22 cellular contexts compared by ENCODE assay signal in the genomic region with DNA sequence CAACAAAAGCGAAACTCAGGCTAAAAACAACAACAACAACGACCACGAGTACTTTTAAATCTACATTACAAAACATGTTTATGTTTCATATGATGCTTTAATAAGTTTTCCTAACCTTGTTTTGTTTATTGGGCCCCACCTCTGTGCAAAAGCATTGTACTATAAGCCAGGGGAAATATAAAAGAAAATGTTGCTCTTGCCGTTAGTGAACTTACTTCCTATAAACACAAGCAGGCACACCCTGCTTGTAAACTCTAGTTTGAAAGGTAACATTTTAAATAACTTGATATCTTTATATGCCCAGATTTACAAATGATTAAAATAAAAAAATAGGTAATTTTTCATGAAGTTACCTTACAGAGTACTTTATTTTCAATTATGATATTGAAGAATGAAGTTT. TPM values are rescaled to one million over a fixed set of nuclear protein-coding genes. Genes with fewer than 3 reads are reported as not detected.
DNase-seq lines count a peak whose midpoint lies in the region; ATAC-seq and TF ChIP-seq lines count a peak whose summit lies in the region.
"Had no signal": no experiment of that assay in that cellular context is flagged by ENCODE, and none has a peak within 500 bp of the region (broad histone marks: within the 10 kb centered on the region; RNA-seq: fewer than 3 reads in every experiment).

No MANE protein-coding gene starts in this region.

- peaks cover 73% of the 10 kb centered on the region for H3K4me1 Mint-ChIP-seq in activated T-cell treated with anti-CD3 and anti-CD28 coated beads, Interleukin-2, amount 50 U/mL, for 24 hours (ENCODE audit: low read depth)
- peaks cover 51 to 87% (median 69%) of the 10 kb centered on the region in 4 donors for H3K4me1 Mint-ChIP-seq in CD4-positive, alpha-beta memory T cell
- H3K4me1 Mint-ChIP-seq in activated CD4-positive, alpha-beta memory T cell treated with anti-CD3 and anti-CD28 coated beads, Interleukin-2, amount 10 ng/mL, durations not matched to agents 7 days and 5 days: peaks cover 50% of the 10 kb centered on the region
- H3K4me1 Mint-ChIP-seq in naive thymus-derived CD4-positive, alpha-beta T cell: peaks cover 37 to 92% (median 73%) of the 10 kb centered on the region in 7 donors

- H3K36me3 Mint-ChIP-seq in activated T-cell treated with anti-CD3 and anti-CD28 coated beads, Interleukin-2, amount 50 U/mL, for 24 hours (ENCODE audit: low read depth): peaks cover 3% of the 10 kb centered on the region
- H3K36me3 Mint-ChIP-seq in CD4-positive, alpha-beta memory T cell: peaks cover 5 to 18% of the 10 kb centered on the region in 2 donors
- H3K36me3 Mint-ChIP-seq in activated CD4-positive, alpha-beta memory T cell treated with anti-CD3 and anti-CD28 coated beads, Interleukin-2, amount 10 ng/mL, durations not matched to agents 7 days and 5 days (ENCODE audit: low read depth): peaks cover 15% of the 10 kb centered on the region
- H3K36me3 Mint-ChIP-seq in naive thymus-derived CD4-positive, alpha-beta T cell: peaks cover 0 to 20% (median 9%) of the 10 kb centered on the region in 5 donors

- peak overlapping the region; percentile 34 for H3K4me3 Mint-ChIP-seq in activated T-cell treated with anti-CD3 and anti-CD28 coated beads, Interleukin-2, amount 50 U/mL, for 24 hours
- H3K4me3 Mint-ChIP-seq in CD4-positive, alpha-beta memory T cell: peak overlapping the region in 7 of 8 donors; percentile 22 to 81 (median 78)
- peak overlapping the region; percentile 34 for H3K4me3 Mint-ChIP-seq in activated CD4-positive, alpha-beta memory T cell treated with anti-CD3 and anti-CD28 coated beads, Interleukin-2, amount 10 ng/mL, durations not matched to agents 7 days and 5 days
- H3K4me3 Mint-ChIP-seq in naive thymus-derived CD4-positive, alpha-beta T cell: peak overlapping the region in 8 of 10 donors; percentile 20 to 59 (median 50)
- H3K4me3 Mint-ChIP-seq: HFFc6 had no signal

- H3K4me3 ChIP-seq in CD4-positive, alpha-beta memory T cell (ENCODE audit: low read length in 2 of 2): no peak overlapping the region
- no peak overlapping the region for H3K4me3 ChIP-seq in naive thymus-derived CD4-positive, alpha-beta T cell (ENCODE audit: low read length)
- H3K4me3 ChIP-seq in spleen: peak overlapping the region in 2 of 8 donors; percentile 8 to 40
- H3K4me3 ChIP-seq: gastroesophageal sphincter, PC-9, testis had no signal

- peaks cover 2% of the 10 kb centered on the region for H3K36me3 ChIP-seq in CD4-positive, alpha-beta memory T cell (ENCODE audit: insufficient read depth, low read length)
- no peaks in the 10 kb centered on the region for H3K36me3 ChIP-seq in naive thymus-derived CD4-positive, alpha-beta T cell (ENCODE audit: control insufficient read depth in 2 of 3, insufficient read depth in 3 of 3, low read length in 3 of 3)
- H3K36me3 ChIP-seq in spleen: peaks cover 0 to 8% (median 2%) of the 10 kb centered on the region in 6 donors
- H3K36me3 ChIP-seq: gastroesophageal sphincter had no signal

- H3K9me3 ChIP-seq in CD4-positive, alpha-beta memory T cell (ENCODE audit: control insufficient read depth in 1 of 2, low read length in 2 of 2): no peaks in the 10 kb centered on the region
- H3K9me3 ChIP-seq in naive thymus-derived CD4-positive, alpha-beta T cell (ENCODE audit: control insufficient read depth in 2 of 3, low read length in 3 of 3): no peaks in the 10 kb centered on the region
- no peaks in the 10 kb centered on the region for H3K9me3 ChIP-seq in spleen
- H3K9me3 ChIP-seq: gastroesophageal sphincter, testis had no signal

- no peaks in the 10 kb centered on the region for H3K27me3 Mint-ChIP-seq in activated T-cell treated with anti-CD3 and anti-CD28 coated beads, Interleukin-2, amount 50 U/mL, for 24 hours
- H3K27me3 Mint-ChIP-seq in CD4-positive, alpha-beta memory T cell: no peaks in the 10 kb centered on the region
- no peaks in the 10 kb centered on the region for H3K27me3 Mint-ChIP-seq in activated CD4-positive, alpha-beta memory T cell treated with anti-CD3 and anti-CD28 coated beads, Interleukin-2, amount 10 ng/mL, durations not matched to agents 7 days and 5 days
- no peaks in the 10 kb centered on the region for H3K27me3 Mint-ChIP-seq in naive thymus-derived CD4-positive, alpha-beta T cell

- intact Hi-C loops in CD4-positive, alpha-beta memory T cell (cut with micrococcal nuclease): no loop called here
- intact Hi-C loops in naive thymus-derived CD4-positive, alpha-beta T cell (cut with micrococcal nuclease): loop anchor here in 1 of 2 donors (1.0 to 5.0 kb wide), 2 partner anchors 9 to 34 kb away; no protein-coding TSS in a partner anchor
- intact Hi-C loops in spleen (cut with DNase I; ENCODE audit: low total_unique reads): loop anchor here (5.0 kb wide), 1 partner anchor 109 kb away; no protein-coding TSS in a partner anchor

- no peak for TF ChIP-seq CTCF in spleen (IDR thresholded peaks at IDR 0.05 in 8 of 11, conservative IDR thresholded peaks at IDR 0.05 in 3 of 11)

- 37 to 62% (median 56%) methylated on average over 4 of the region's 4 CpGs for WGBS in spleen, 5 donors

- peaks cover 83% of the 10 kb centered on the region for H3K4me1 ChIP-seq in CD4-positive, alpha-beta memory T cell (ENCODE audit: insufficient read depth, low read length)
- H3K4me1 ChIP-seq in naive thymus-derived CD4-positive, alpha-beta T cell (ENCODE audit: control insufficient read depth in 2 of 2, insufficient read depth in 2 of 2, low read length in 2 of 2): peaks cover 9 to 39% of the 10 kb centered on the region in 2 donors
- peaks cover 13 to 90% (median 49%) of the 10 kb centered on the region in 6 donors for H3K4me1 ChIP-seq in spleen
- H3K4me1 ChIP-seq: testis had no signal

- ATAC-seq in naive thymus-derived CD4-positive, alpha-beta T cell: no peak
- ATAC-seq: gastroesophageal sphincter, left lobe of liver had no signal

- CTCF ChIA-PET in CD4-positive, alpha-beta memory T cell (lab: Charles Lee; ENCODE audit: partially characterized antibody): interaction anchor here (0.9 to 7.0 kb wide), 8 partner anchors 12 to 175 kb away, joined by 3 to 109 read pairs (median 14); a partner anchor contains a TSS
- CTCF ChIA-PET in activated CD4-positive, alpha-beta memory T cell treated with anti-CD3 and anti-CD28 coated beads, Interleukin-2, amount 10 ng/mL, durations not matched to agents 7 days and 5 days (lab: Charles Lee): interaction anchor here (0.7 to 2.9 kb wide), 9 partner anchors 7 to 643 kb away, joined by 3 to 28 read pairs (median 4); no protein-coding TSS in a partner anchor
- CTCF ChIA-PET in naive thymus-derived CD4-positive, alpha-beta T cell (lab: Charles Lee): interaction anchor here (0.6 to 2.2 kb wide), 6 partner anchors 12 to 643 kb away, joined by 3 to 14 read pairs (median 4); no protein-coding TSS in a partner anchor

- H3K27ac ChIP-seq in CD4-positive, alpha-beta memory T cell (ENCODE audit: low read depth, low read length): no peak overlapping the region
- no peak overlapping the region for H3K27ac ChIP-seq in naive thymus-derived CD4-positive, alpha-beta T cell (ENCODE audit: low read depth, low read length)
- H3K27ac ChIP-seq in spleen: peak overlapping the region in 2 of 8 donors; percentile 1 to 7
- H3K27ac ChIP-seq: gastroesophageal sphincter, PC-9, testis had no signal

- H3K27ac Mint-ChIP-seq in activated T-cell treated with anti-CD3 and anti-CD28 coated beads, Interleukin-2, amount 50 U/mL, for 24 hours: peak overlapping the region; percentile 37
- peak overlapping the region in 6 of 7 donors; percentile 48 to 79 (median 74) for H3K27ac Mint-ChIP-seq in CD4-positive, alpha-beta memory T cell
- H3K27ac Mint-ChIP-seq in activated CD4-positive, alpha-beta memory T cell treated with anti-CD3 and anti-CD28 coated beads, Interleukin-2, amount 10 ng/mL, durations not matched to agents 7 days and 5 days: peak overlapping the region; percentile 21
- peak overlapping the region in 4 of 9 donors; percentile 45 to 78 (median 77) for H3K27ac Mint-ChIP-seq in naive thymus-derived CD4-positive, alpha-beta T cell
- H3K27ac Mint-ChIP-seq: HFFc6 had no signal

- no peak for TF ChIP-seq POLR2A in spleen (IDR thresholded peaks at IDR 0.05)

- H3K27me3 ChIP-seq in CD4-positive, alpha-beta memory T cell (ENCODE audit: insufficient read depth, low read length): no peaks in the 10 kb centered on the region
- no peaks in the 10 kb centered on the region for H3K27me3 ChIP-seq in naive thymus-derived CD4-positive, alpha-beta T cell (ENCODE audit: control insufficient read depth in 2 of 2, insufficient read depth in 2 of 2, low read length in 2 of 2)
- no peaks in the 10 kb centered on the region for H3K27me3 ChIP-seq in spleen (replicated peaks in 1 of 7)
- H3K27me3 ChIP-seq: gastroesophageal sphincter, testis had no signal

- POLR2A ChIA-PET in CD4-positive, alpha-beta memory T cell (lab: Charles Lee; ENCODE audit: partially characterized antibody): interaction anchor here (1.3 to 3.8 kb wide), 7 partner anchors 12 to 310 kb away, joined by 3 to 22 read pairs (median 6); a partner anchor contains a TSS
- POLR2A ChIA-PET in activated CD4-positive, alpha-beta memory T cell treated with anti-CD3 and anti-CD28 coated beads, Interleukin-2, amount 10 ng/mL, durations not matched to agents 7 days and 5 days (lab: Charles Lee): interaction anchor here (0.8 to 3.2 kb wide), 4 partner anchors 12 to 112 kb away, joined by 3 to 25 read pairs (median 14); no protein-coding TSS in a partner anchor
- POLR2A ChIA-PET in naive thymus-derived CD4-positive, alpha-beta T cell (lab: Charles Lee): interaction anchor here (0.6 to 1.2 kb wide), 5 partner anchors 9 to 172 kb away, joined by 3 to 5 read pairs (median 3); a partner anchor contains a TSS

- no peaks in the 10 kb centered on the region for H3K9me3 Mint-ChIP-seq in activated T-cell treated with anti-CD3 and anti-CD28 coated beads, Interleukin-2, amount 50 U/mL, for 24 hours
- H3K9me3 Mint-ChIP-seq in CD4-positive, alpha-beta memory T cell: no peaks in the 10 kb centered on the region
- no peaks in the 10 kb centered on the region for H3K9me3 Mint-ChIP-seq in activated CD4-positive, alpha-beta memory T cell treated with anti-CD3 and anti-CD28 coated beads, Interleukin-2, amount 10 ng/mL, durations not matched to agents 7 days and 5 days
- peaks cover 0 to 5% (median 0%) of the 10 kb centered on the region in 11 donors for H3K9me3 Mint-ChIP-seq in naive thymus-derived CD4-positive, alpha-beta T cell
- H3K9me3 Mint-ChIP-seq: HFFc6 had no signal

- DNase-seq in activated T-cell treated with anti-CD3 and anti-CD28 coated beads, Interleukin-2, amount 50 U/mL, for 24 hours: no peak
- DNase-seq in activated T-cell treated with anti-CD3 and anti-CD28 coated beads, Interleukin-2, amount 50 U/mL, for 1 hour: no peak
- DNase-seq in CD4-positive, alpha-beta memory T cell: no peak
- no peak for DNase-seq in activated CD4-positive, alpha-beta memory T cell treated with anti-CD3 and anti-CD28 coated beads, Interleukin-2, amount 10 ng/mL, durations not matched to agents 7 days and 5 days
- no peak for DNase-seq in naive thymus-derived CD4-positive, alpha-beta T cell
- no peak for DNase-seq in putamen (ENCODE audit: low spot score)
- DNase-seq in spleen: no peak
- DNase-seq in GM19238 (ENCODE audit: insufficient read length, low spot score): no peak
- DNase-seq: activated CD4-positive, alpha-beta T cell treated with anti-CD3 and anti-CD28 coated beads for 1 hour; amygdala; HFFc6; KBM-7; MV-4-11; NCI-H187 treated with DMSO at 0.1 percent for 48 hours; NCI-H2227 treated with DMSO at 0.1 percent for 48 hours; NCI-H774; PC-9; retina; stimulated activated CD4-positive, alpha-beta T cell treated with anti-CD3 and anti-CD28 coated beads, Interleukin-12 subunit alpha, Interleukin-12 subunit beta, amount 100 ng/mL, for 4 hours; testis had no signal

RNA-seq across cellular contexts. Expression of a gene that starts 19.2 kb away (rescaled TPM):
- 100 to 1,000 TPM; 105 to 112 TPM for total RNA-seq in CD4-positive, alpha-beta memory T cell
- polyA plus RNA-seq in CD4-positive, alpha-beta memory T cell: 10 to 100 TPM; 46.0 to 57.0 TPM
- 10 to 100 TPM; 41.6 to 43.0 TPM for total RNA-seq in activated CD4-positive, alpha-beta memory T cell treated with anti-CD3 and anti-CD28 coated beads, Interleukin-2, amount 10 ng/mL, durations not matched to agents 7 days and 5 days
- 100 to 1,000 TPM in 4 of 5 experiments, 10 to 100 TPM in 1; 46.0 to 156 (median 117) TPM for total RNA-seq in naive thymus-derived CD4-positive, alpha-beta T cell
- polyA plus RNA-seq in naive thymus-derived CD4-positive, alpha-beta T cell: 10 to 100 TPM; 50.0 to 63.3 TPM
- total RNA-seq in spleen: 10 to 100 TPM; 52.8 to 69.2 (median 57.5) TPM
- polyA plus RNA-seq in spleen: 10 to 100 TPM; 16.0 to 21.4 (median 19.1) TPM
